19 cellular contexts compared by ENCODE assay signal in the genomic region with DNA sequence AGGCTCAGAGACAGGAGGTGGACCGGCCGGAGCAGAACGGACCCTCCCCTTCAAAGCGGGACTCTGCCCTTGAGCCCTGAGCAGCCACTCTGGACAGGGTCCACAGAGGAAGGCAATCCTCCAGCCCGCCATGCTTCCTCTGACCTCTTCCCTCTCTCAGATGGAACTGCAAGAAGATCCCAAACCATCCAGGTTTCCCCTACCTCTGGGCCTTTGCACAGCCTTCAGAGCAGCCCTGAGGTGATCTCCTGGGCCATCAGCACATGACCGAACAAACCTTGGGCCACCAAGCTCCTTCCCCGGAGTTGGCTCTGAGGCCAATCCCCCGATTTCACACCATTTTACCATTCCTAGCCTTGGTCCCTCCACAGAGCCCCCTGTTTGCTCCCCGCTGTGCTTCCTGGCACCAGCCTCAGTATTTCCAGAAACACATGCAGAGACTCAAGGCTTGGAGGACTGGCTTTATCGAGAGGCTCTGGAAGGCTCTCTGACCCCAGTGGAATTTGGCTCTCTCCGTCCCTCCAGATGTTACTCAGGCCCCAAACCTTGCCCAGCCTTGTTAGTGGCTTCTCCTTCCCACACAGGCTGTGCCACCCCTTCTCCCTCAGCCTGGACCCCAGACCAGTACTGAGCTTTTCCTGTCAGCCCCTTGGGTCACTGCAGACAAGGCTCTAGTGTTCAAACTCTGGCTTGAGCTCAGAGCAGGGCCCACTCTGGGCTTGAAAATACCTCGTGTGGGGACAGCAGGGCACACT. TPM values are rescaled to one million over a fixed set of nuclear protein-coding genes. Genes with fewer than 3 reads are reported as not detected.
A peak's percentile ranks its signal among the peaks of the same experiment; 100 is the strongest.
DNase-seq lines count a peak whose midpoint lies in the region; ATAC-seq and TF ChIP-seq lines count a peak whose summit lies in the region.
"Had no signal": no experiment of that assay in that cellular context is flagged by ENCODE, and none has a peak within 500 bp of the region (broad histone marks: within the 10 kb centered on the region; RNA-seq: fewer than 3 reads in every experiment).

No MANE protein-coding gene starts in this region.

- H3K27ac ChIP-seq in HEK293 (ENCODE audit: extremely low read depth, low read depth, low read length) (no peak overlapping the region), MM.1S (ENCODE audit: low read length) (no peak overlapping the region)
- H3K27ac ChIP-seq: A549, C4-2B had no signal

- CTCF ChIA-PET in HEK293 (lab: Yijun Ruan, JAX), result interaction anchor here (0.6 to 2.1 kb wide), 7 partner anchors 14 to 822 kb away, joined by 3 to 8 read pairs (median 3); no protein-coding TSS in a partner anchor

- H3K36me3 ChIP-seq in HEK293 (ENCODE audit: control insufficient read depth in 2 of 2, insufficient read depth in 1 of 2, low read length in 2 of 2) (no peaks in the 10 kb centered on the region), MM.1S (replicated peaks; ENCODE audit: insufficient read depth, low read length) (no peaks in the 10 kb centered on the region)
- H3K36me3 ChIP-seq: BE2C had no signal

- no peak overlapping the region for H3K9ac ChIP-seq in MM.1S (ENCODE audit: low read length)

- ATAC-seq in activated T-helper 17 cell treated with anti-CD3 and anti-CD28 coated beads, Interleukin-2, amount 50 U/mL, for 72 hours (replicated peaks), result no peak
- ATAC-seq in left lobe of liver, result no peak
- no peak for ATAC-seq in GM19452 (IDR thresholded peaks at IDR 0.05; ENCODE audit: unreplicated experiment)
- ATAC-seq in GM18519 (IDR thresholded peaks at IDR 0.05; ENCODE audit: low FRiP score, unreplicated experiment), result no peak
- ATAC-seq: A549, HCT116 had no signal

- H3K27ac Mint-ChIP-seq in activated T-helper 17 cell treated with anti-CD3 and anti-CD28 coated beads, Interleukin-2, amount 50 U/mL, for 72 hours, result peak overlapping the region; percentile 36
- H3K27ac Mint-ChIP-seq: IgD-negative memory B cell had no signal

- DNase-seq in left lobe of liver (ENCODE audit: low spot score) (peak; percentile 28), ureter (ENCODE audit: low spot score) (peak; percentile 36), MM.1S (no peak)
- DNase-seq: BE2C; CD4-positive, alpha-beta memory T cell; DMS153; DMS79 treated with DMSO at 0.1 percent for 48 hours; EL; GDM1 had no signal

- no peak overlapping the region for H3K4me3 ChIP-seq in HEK293 (ENCODE audit: low read depth, low read length)
- no peak overlapping the region for H3K4me3 ChIP-seq in MM.1S (ENCODE audit: low read length)
- H3K4me3 ChIP-seq: A549 had no signal

- H3K79me2 ChIP-seq in MM.1S (ENCODE audit: low read length), result no peaks in the 10 kb centered on the region

- H3K27me3 Mint-ChIP-seq in activated T-helper 17 cell treated with anti-CD3 and anti-CD28 coated beads, Interleukin-2, amount 50 U/mL, for 72 hours, result peaks cover 5% of the 10 kb centered on the region

- no peak overlapping the region for H2AFZ ChIP-seq in MM.1S (ENCODE audit: low read length)

- H4K20me1 ChIP-seq in MM.1S (ENCODE audit: insufficient read depth, low read length), result no peaks in the 10 kb centered on the region

- no peaks in the 10 kb centered on the region for H3K27me3 ChIP-seq in MM.1S (replicated peaks; ENCODE audit: insufficient read depth, low read length)
- H3K27me3 ChIP-seq: BE2C had no signal

- H3K4me1 ChIP-seq in HEK293 (ENCODE audit: control insufficient read depth, insufficient read depth, low read length), result no peaks in the 10 kb centered on the region
- H3K4me1 ChIP-seq in MM.1S (ENCODE audit: low read length), result no peaks in the 10 kb centered on the region
- H3K4me1 ChIP-seq: A549, BE2C had no signal

- H3K36me3 Mint-ChIP-seq in activated T-helper 17 cell treated with anti-CD3 and anti-CD28 coated beads, Interleukin-2, amount 50 U/mL, for 72 hours (ENCODE audit: low read depth), result no peaks in the 10 kb centered on the region
- H3K36me3 Mint-ChIP-seq: CD4-positive, alpha-beta memory T cell; IgD-negative memory B cell had no signal

- H3F3A ChIP-seq in MM.1S (ENCODE audit: insufficient read depth, low read length), result no peaks in the 10 kb centered on the region

- POLR2A ChIA-PET in HEK293 (lab: Yijun Ruan, JAX), result no interaction called here

- no peaks in the 10 kb centered on the region for H3K9me2 ChIP-seq in MM.1S (replicated peaks; ENCODE audit: insufficient read depth, low read length)

- H3K4me3 Mint-ChIP-seq in activated T-helper 17 cell treated with anti-CD3 and anti-CD28 coated beads, Interleukin-2, amount 50 U/mL, for 72 hours, result no peak overlapping the region
- H3K4me3 Mint-ChIP-seq: CD4-positive, alpha-beta memory T cell; IgD-negative memory B cell had no signal

- no peak overlapping the region for H3K4me2 ChIP-seq in MM.1S (ENCODE audit: low read depth, low read length)
- H3K4me2 ChIP-seq: A549 had no signal

- TF ChIP-seq CTCF in HEK293 (tag by site-specific recombination; IDR thresholded peaks at IDR 0.05) (no peak), MM.1S (IDR thresholded peaks at IDR 0.05; ENCODE audit: low read length) (no peak)

- H3K4me1 Mint-ChIP-seq in activated T-helper 17 cell treated with anti-CD3 and anti-CD28 coated beads, Interleukin-2, amount 50 U/mL, for 72 hours, result no peaks in the 10 kb centered on the region
- H3K4me1 Mint-ChIP-seq: IgD-negative memory B cell had no signal

- H3K9me3 ChIP-seq in HEK293 (ENCODE audit: control insufficient read depth, insufficient read depth, low read depth, low read length) (no peaks in the 10 kb centered on the region), MM.1S (replicated peaks; ENCODE audit: insufficient read depth, low read length) (no peaks in the 10 kb centered on the region)
- H3K9me3 ChIP-seq: BE2C had no signal

- H3K9me3 Mint-ChIP-seq in activated T-helper 17 cell treated with anti-CD3 and anti-CD28 coated beads, Interleukin-2, amount 50 U/mL, for 72 hours, result no peaks in the 10 kb centered on the region
- H3K9me3 Mint-ChIP-seq: CD4-positive, alpha-beta memory T cell had no signal

TF ChIP-seq in HEK293, 187 proteins besides CTCF, POLR2A, EP300 and RAD21:
- TF ChIP-seq ZNF623 (tag by site-specific recombination; IDR thresholded peaks at IDR 0.05), result peak; percentile 70
- TF ChIP-seq, protein P1, sequence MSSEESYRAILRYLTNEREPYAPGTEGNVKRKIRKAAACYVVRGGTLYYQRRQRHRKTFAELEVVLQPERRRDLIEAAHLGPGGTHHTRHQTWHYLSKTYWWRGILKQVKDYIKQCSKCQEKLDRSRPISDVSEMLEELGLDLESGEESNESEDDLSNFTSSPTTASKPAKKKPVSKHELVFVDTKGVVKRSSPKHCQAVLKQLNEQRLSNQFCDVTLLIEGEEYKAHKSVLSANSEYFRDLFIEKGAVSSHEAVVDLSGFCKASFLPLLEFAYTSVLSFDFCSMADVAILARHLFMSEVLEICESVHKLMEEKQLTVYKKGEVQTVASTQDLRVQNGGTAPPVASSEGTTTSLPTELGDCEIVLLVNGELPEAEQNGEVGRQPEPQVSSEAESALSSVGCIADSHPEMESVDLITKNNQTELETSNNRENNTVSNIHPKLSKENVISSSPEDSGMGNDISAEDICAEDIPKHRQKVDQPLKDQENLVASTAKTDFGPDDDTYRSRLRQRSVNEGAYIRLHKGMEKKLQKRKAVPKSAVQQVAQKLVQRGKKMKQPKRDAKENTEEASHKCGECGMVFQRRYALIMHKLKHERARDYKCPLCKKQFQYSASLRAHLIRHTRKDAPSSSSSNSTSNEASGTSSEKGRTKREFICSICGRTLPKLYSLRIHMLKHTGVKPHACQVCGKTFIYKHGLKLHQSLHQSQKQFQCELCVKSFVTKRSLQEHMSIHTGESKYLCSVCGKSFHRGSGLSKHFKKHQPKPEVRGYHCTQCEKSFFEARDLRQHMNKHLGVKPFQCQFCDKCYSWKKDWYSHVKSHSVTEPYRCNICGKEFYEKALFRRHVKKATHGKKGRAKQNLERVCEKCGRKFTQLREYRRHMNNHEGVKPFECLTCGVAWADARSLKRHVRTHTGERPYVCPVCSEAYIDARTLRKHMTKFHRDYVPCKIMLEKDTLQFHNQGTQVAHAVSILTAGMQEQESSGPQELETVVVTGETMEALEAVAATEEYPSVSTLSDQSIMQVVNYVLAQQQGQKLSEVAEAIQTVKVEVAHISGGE (tag by site-specific recombination; conservative IDR thresholded peaks at IDR 0.05; ENCODE audit: low read depth), result no peak

RNA-seq across cellular contexts. Expression of a gene that starts 48.6 kb away (rescaled TPM):
- total RNA-seq in activated T-helper 17 cell treated with anti-CD3 and anti-CD28 coated beads, Interleukin-2, amount 50 U/mL, for 72 hours, result not detected
- 0.23 TPM for total RNA-seq in left lobe of liver
- total RNA-seq in ureter, result 26.6 TPM
- total RNA-seq: CD4-positive, alpha-beta memory T cell; H4; HT1080 had no signal

Comparison
In these comparisons a context has a peak if more than half of its experiments do, and no peak if none do; other contexts are left out.
1. RNA of a gene that starts 48.6 kb away (total RNA-seq): 26.6 TPM in ureter (single experiment); 0.23 TPM in left lobe of liver (single experiment) and not detected in activated T-helper 17 cell treated with anti-CD3 and anti-CD28 coated beads, Interleukin-2, amount 50 U/mL, for 72 hours; every median in the first group is over 10 times any median in the second.